Comparison of ENCODE assay signal across 8 cellular contexts in the genomic region with DNA sequence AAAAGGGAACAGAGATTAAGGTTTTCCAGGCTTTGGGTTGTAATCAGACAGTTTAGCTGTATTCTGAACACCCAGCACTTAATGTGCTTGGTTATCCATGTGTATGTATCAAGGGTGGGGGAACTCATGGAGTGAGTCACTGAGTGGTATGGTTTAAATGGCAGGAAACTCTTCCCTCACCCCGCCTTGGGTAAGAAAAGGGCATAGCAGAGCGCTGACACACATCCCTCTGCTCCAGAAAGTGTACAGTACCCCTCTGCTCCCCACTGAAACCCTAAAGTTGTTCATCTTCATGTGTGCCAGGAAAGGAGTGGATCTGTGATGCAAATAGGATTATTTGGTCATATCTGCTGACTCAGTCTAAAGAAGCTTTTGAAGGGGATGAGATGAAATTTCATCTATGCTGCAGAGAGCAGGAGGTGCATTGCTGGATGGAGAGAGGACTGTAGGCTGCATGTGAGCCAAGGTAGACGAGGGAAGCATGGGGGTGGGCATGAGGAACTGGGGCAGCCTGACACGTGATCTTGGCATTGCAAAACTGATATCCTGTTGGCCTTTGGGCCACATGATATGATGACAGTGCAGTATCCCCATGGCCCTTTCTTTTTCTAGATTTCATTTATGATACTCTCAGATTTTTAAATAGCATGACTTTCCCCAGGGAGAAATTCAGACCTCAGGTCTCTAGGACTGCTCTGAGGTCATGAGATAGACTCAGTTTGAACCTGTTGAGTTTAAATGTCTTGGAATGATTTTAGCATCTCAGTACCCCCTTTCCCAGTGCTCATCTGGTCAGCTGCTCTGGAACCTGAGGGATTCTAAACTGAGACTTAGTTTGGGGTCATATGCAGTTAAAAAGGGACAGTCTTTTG.
DNase-seq lines count a peak whose midpoint lies in the region; ATAC-seq lines count a peak whose summit lies in the region.

No MANE protein-coding gene starts in this region.

- no peak for ATAC-seq in HG03469 (IDR thresholded peaks at IDR 0.05; ENCODE audit: unreplicated experiment)

- DNase-seq in 8988T = peak; percentile 17
- DNase-seq in GOT3 (lab: John Stamatoyannopoulos, UW) = peak; percentile 5
- DNase-seq in SW480 (ENCODE audit: low spot score) = peak; percentile 18
- peak; percentile 65 for DNase-seq in islet precursor cell
- no peak for DNase-seq in activated CD4-positive, CD25-positive, alpha-beta regulatory T cell (lab: John Stamatoyannopoulos, UW)
- no peak for DNase-seq in COLO668 (lab: John Stamatoyannopoulos, UW; ENCODE audit: unreplicated experiment)
- DNase-seq in GDM1 (lab: John Stamatoyannopoulos, UW) = no peak

Comparison
In these comparisons a context has a peak if more than half of its experiments do, and no peak if none do; other contexts are left out.
1. DNase-seq: peak in 8988T (single experiment), GOT3 (single experiment), SW480 (single experiment) and islet precursor cell (single experiment); none in activated CD4-positive, CD25-positive, alpha-beta regulatory T cell (0 of 4), COLO668 (single experiment) and GDM1 (single experiment).